ENCODE assay signal across 8 cellular contexts in the genomic region with DNA sequence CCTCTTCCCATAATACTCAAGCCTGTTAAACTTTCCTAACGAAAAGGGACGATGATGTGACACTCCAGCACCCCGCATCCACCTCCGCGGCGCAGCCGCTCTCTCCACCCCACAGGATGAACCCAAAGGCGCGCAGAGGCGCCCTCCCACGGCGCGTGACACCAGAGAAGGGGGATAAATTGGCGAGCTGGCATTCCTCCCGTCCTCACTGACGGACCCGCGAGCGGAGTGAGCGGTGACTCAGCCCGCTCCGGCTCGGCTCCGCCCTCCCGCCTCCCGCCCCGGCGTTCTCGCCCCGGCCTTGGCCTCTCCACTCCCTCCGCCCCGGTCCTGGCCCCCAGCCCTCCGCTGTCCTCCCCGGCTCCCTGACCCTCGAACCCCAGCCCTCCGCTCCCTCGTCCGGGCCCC. TPM values are rescaled to one million over a fixed set of nuclear protein-coding genes. Genes with fewer than 3 reads are reported as not detected.
DNase-seq lines count a peak whose midpoint lies in the region; ATAC-seq and TF ChIP-seq lines count a peak whose summit lies in the region.

No MANE protein-coding gene starts in this region.

- peak; percentile 90 to 95 for ATAC-seq in right cardiac atrium

- H3K4me3 ChIP-seq in H7 (ENCODE audit: insufficient read depth, low read depth, low read length) (peak overlapping the region; percentile 91), right cardiac atrium (ENCODE audit: low read length) (peak overlapping the region; percentile 89), vagina (peak overlapping the region; percentile 76 to 85)

- no peaks in the 10 kb centered on the region for H3K9me3 ChIP-seq in right cardiac atrium (ENCODE audit: control insufficient read depth, low read length)
- no peaks in the 10 kb centered on the region for H3K9me3 ChIP-seq in vagina

- TF ChIP-seq CTCF in vagina (IDR thresholded peaks at IDR 0.05): no peak

- TF ChIP-seq POLR2A in GM10847 (IDR thresholded peaks at IDR 0.05; ENCODE audit: extremely low read depth, insufficient read length) (peak; percentile 50), vagina (IDR thresholded peaks at IDR 0.05) (no peak)

- peak; percentile 97 for DNase-seq in H7
- peak; percentile 84 for DNase-seq in M059J (ENCODE audit: low read depth)
- peak; percentile 54 for DNase-seq in T follicular helper cell (ENCODE audit: low read depth)
- DNase-seq in amygdala (lab: John Stamatoyannopoulos, UW): peak in 45 of 56 donors; percentile 5 to 73 (median 50)
- peak; percentile 91 to 93 (median 92) for DNase-seq in right cardiac atrium
- peak; percentile 69 for DNase-seq in putamen (ENCODE audit: low spot score)
- no peak for DNase-seq in vagina (ENCODE audit: extremely low spot score in 2 of 2)

- intact Hi-C loops in right cardiac atrium (cut with DNase I) (no loop called here), vagina (cut with DNase I) (no loop called here)

- H3K36me3 ChIP-seq in H7 (replicated peaks; ENCODE audit: control insufficient read depth, insufficient read depth, low read length) (no peaks in the 10 kb centered on the region), vagina (no peaks in the 10 kb centered on the region)

- H3K4me1 ChIP-seq in right cardiac atrium (ENCODE audit: control insufficient read depth, insufficient read depth, low read length): no peaks in the 10 kb centered on the region
- H3K4me1 ChIP-seq in vagina: peaks cover 15% of the 10 kb centered on the region

- no peaks in the 10 kb centered on the region for H3K27me3 ChIP-seq in H7 (ENCODE audit: control insufficient read depth, insufficient read depth, low read length)
- no peaks in the 10 kb centered on the region for H3K27me3 ChIP-seq in right cardiac atrium (ENCODE audit: control insufficient read depth, insufficient read depth)
- H3K27me3 ChIP-seq in vagina: no peaks in the 10 kb centered on the region

- H3K27ac ChIP-seq in right cardiac atrium (ENCODE audit: low read length) (peak overlapping the region; percentile 97), vagina (peak overlapping the region; percentile 94)

- under 1% methylated on average over 38 of the region's 38 CpGs for WGBS in right cardiac atrium

RNA-seq across cellular contexts. Expression of gene TUBGCP3, which starts 0.6 kb away (rescaled TPM):
- total RNA-seq in H7 (2014; rRNA removed; shearing (Covaris generic)): 19.2 and 25.8 TPM in 2 replicates
- 10.6 and 16.3 TPM in 2 replicates for total RNA-seq in M059J (2014; rRNA removed; shearing (Covaris generic))
- total RNA-seq in right cardiac atrium: 10 to 100 TPM; 16.8 to 21.9 (median 19.3) TPM
- 9.4 TPM for polyA plus RNA-seq in right cardiac atrium
- total RNA-seq in vagina: 23.3 TPM

Comparison
In these comparisons a context has a peak if more than half of its experiments do, and no peak if none do; other contexts are left out.
1. DNase-seq: peak in H7 (single experiment), M059J (single experiment), T follicular helper cell (single experiment), amygdala (45 of 56), right cardiac atrium (3 of 3) and putamen (single experiment); none in vagina (0 of 2).
2. Peak in every context shown above with its lines, with median percentiles within 50 percentile points of each other: H3K4me3 ChIP-seq.